ENCODE assay signal across 20 cellular contexts in the genomic region with DNA sequence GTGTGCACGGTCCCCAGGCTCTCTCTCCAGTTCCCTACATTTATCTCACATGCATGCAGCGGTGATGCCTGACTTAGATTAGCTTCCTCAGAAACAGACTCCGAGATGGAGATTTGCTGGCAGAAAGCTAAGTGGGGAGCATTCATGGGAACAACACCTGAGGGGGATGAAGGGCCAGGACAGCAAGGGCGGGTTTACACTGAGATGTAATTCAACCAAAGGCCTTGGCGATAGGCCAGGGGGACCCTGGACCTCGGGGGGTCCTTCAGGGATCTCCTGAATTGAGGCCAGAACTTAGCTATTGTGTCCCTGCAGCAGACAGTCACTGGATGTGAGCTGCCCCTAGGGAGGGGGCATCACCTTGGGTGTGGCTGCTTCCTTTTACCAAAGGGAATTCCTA.
"Had no signal": no experiment of that assay in that cellular context is flagged by ENCODE, and none has a peak within 500 bp of the region (broad histone marks: within the 10 kb centered on the region; RNA-seq: fewer than 3 reads in every experiment).

No MANE protein-coding gene starts in this region.

- H3K4me1 Mint-ChIP-seq: mesothelial cell of epicardium, neural progenitor cell had no signal

- H3K9ac ChIP-seq: neural progenitor cell had no signal

- H3K4me2 ChIP-seq: neural progenitor cell had no signal

- H3K36me3 Mint-ChIP-seq: memory B cell; mesothelial cell of epicardium; natural killer cell treated with Interleukin-12 subunit alpha and Interleukin-12 subunit beta and Interleukin-15 and Interleukin-18, amount 100 ng/mL, for 72 hours; neural progenitor cell had no signal

- H3K27ac ChIP-seq: colonic mucosa, heart left ventricle, left ventricle myocardium inferior, lower lobe of right lung, neural progenitor cell, pancreas, stomach, thoracic aorta, transverse colon had no signal

- H3K36me3 ChIP-seq: colonic mucosa, heart left ventricle, left ventricle myocardium inferior, lower lobe of right lung, neural progenitor cell, pancreas, stomach, thoracic aorta, transverse colon had no signal

- H3K27me3 ChIP-seq: neural progenitor cell, pancreas had no signal

- H3K4me3 Mint-ChIP-seq: memory B cell; mesothelial cell of epicardium; natural killer cell treated with Interleukin-12 subunit alpha and Interleukin-12 subunit beta and Interleukin-15 and Interleukin-18, amount 100 ng/mL, for 72 hours; neural progenitor cell had no signal

- H3K4me1 ChIP-seq: colonic mucosa, left ventricle myocardium inferior, lower lobe of right lung, pancreas, stomach, transverse colon had no signal

- ATAC-seq: pancreas, right cardiac atrium had no signal

- DNase-seq: colonic mucosa; foreskin melanocyte; heart left ventricle; hypothalamus; left ventricle myocardium inferior; lower lobe of right lung; occipital lobe; pancreas; right cardiac atrium; small intestine; stimulated activated CD4-positive, alpha-beta T cell treated with anti-CD3 and anti-CD28 coated beads, Interleukin-12 subunit alpha, Interleukin-12 subunit beta, amount 100 ng/mL, for 4 hours; stomach; substantia nigra; transverse colon had no signal

- H3K27ac Mint-ChIP-seq: memory B cell; mesothelial cell of epicardium; natural killer cell treated with Interleukin-12 subunit alpha and Interleukin-12 subunit beta and Interleukin-15 and Interleukin-18, amount 100 ng/mL, for 72 hours; neural progenitor cell; progenitor cell of endocrine pancreas had no signal

- H3K9me3 Mint-ChIP-seq: mesothelial cell of epicardium; natural killer cell treated with Interleukin-12 subunit alpha and Interleukin-12 subunit beta and Interleukin-15 and Interleukin-18, amount 100 ng/mL, for 72 hours; neural progenitor cell had no signal

- H3K4me3 ChIP-seq: colonic mucosa, heart left ventricle, left ventricle myocardium inferior, lower lobe of right lung, neural progenitor cell, pancreas, stomach, thoracic aorta, transverse colon had no signal

- H3K9me3 ChIP-seq: colonic mucosa, heart left ventricle, left ventricle myocardium inferior, lower lobe of right lung, pancreas, stomach, thoracic aorta, transverse colon had no signal
